In genomic region chr10:59064759-59065498, GRCh38 we compare ENCODE assay signal across 18 cellular contexts.
"Had no signal": no experiment of that assay in that cellular context is flagged by ENCODE, and none has a peak within 500 bp of the region (broad histone marks: within the 10 kb centered on the region; RNA-seq: fewer than 3 reads in every experiment).

No MANE protein-coding gene starts in this region.

- H3K4me1 Mint-ChIP-seq: activated naive CD8-positive, alpha-beta T cell treated with anti-CD3 and anti-CD28 coated beads, Interleukin-2, amount 50 U/mL, for 24 hours had no signal

- H3K27me3 ChIP-seq: cardiac muscle cell, esophagus muscularis mucosa, hepatocyte, sigmoid colon, spleen, stomach, thyroid gland, uterus had no signal

- H3K36me3 Mint-ChIP-seq: natural killer cell treated with Interleukin-12 subunit alpha and Interleukin-12 subunit beta and Interleukin-15 and Interleukin-18, amount 100 ng/mL, for 72 hours had no signal

- H3K4me3 Mint-ChIP-seq: activated naive CD8-positive, alpha-beta T cell treated with anti-CD3 and anti-CD28 coated beads, Interleukin-2, amount 50 U/mL, for 24 hours; natural killer cell treated with Interleukin-12 subunit alpha and Interleukin-12 subunit beta and Interleukin-15 and Interleukin-18, amount 100 ng/mL, for 72 hours; T-helper 2 cell treated with Interferon-gamma antibody and Interleukin-4, amounts not matched to agents 5 μg/mL and 100 μg/mL, for 36 hours had no signal

- H3K27ac Mint-ChIP-seq: activated naive CD8-positive, alpha-beta T cell treated with anti-CD3 and anti-CD28 coated beads, Interleukin-2, amount 50 U/mL, for 24 hours; natural killer cell treated with Interleukin-12 subunit alpha and Interleukin-12 subunit beta and Interleukin-15 and Interleukin-18, amount 100 ng/mL, for 72 hours; T-helper 2 cell treated with Interferon-gamma antibody and Interleukin-4, amounts not matched to agents 5 μg/mL and 100 μg/mL, for 36 hours had no signal

- DNase-seq: activated CD4-positive, alpha-beta T cell treated with anti-CD3 and anti-CD28 coated beads, Interleukin-2, amount 50 U/mL, for 1 hour; activated CD8-positive, alpha-beta memory T cell treated with anti-CD3 and anti-CD28 coated beads for 24 hours; activated naive CD4-positive, alpha-beta T cell treated with Interleukin-2 at 50 U/mL for 16 hours; activated naive CD8-positive, alpha-beta T cell treated with anti-CD3 and anti-CD28 coated beads, Interleukin-2, amount 50 U/mL, for 24 hours; activated T-cell treated with anti-CD3 and anti-CD28 coated beads for 4 hours; kidney; psoas muscle; sigmoid colon; spleen; stimulated activated CD4-positive, alpha-beta T cell treated with anti-CD3 and anti-CD28 coated beads, Interleukin-1b, Interleukin-23, amount 100 ng/mL, for 48 hours; stomach; thyroid gland; uterus had no signal

- H3K4me2 ChIP-seq: hepatocyte had no signal

- H3K9me3 Mint-ChIP-seq: activated naive CD8-positive, alpha-beta T cell treated with anti-CD3 and anti-CD28 coated beads, Interleukin-2, amount 50 U/mL, for 24 hours; T-helper 2 cell treated with Interferon-gamma antibody and Interleukin-4, amounts not matched to agents 5 μg/mL and 100 μg/mL, for 36 hours had no signal

- H3K27me3 Mint-ChIP-seq: natural killer cell treated with Interleukin-12 subunit alpha and Interleukin-12 subunit beta and Interleukin-15 and Interleukin-18, amount 100 ng/mL, for 72 hours had no signal

- H3K27ac ChIP-seq: cardiac muscle cell, esophagus muscularis mucosa, hepatocyte, psoas muscle, sigmoid colon, spleen, stomach, thyroid gland, uterus had no signal

- H3K4me1 ChIP-seq: esophagus muscularis mucosa, psoas muscle, sigmoid colon, spleen, stomach, thyroid gland, uterus had no signal

- H3K9me3 ChIP-seq: esophagus muscularis mucosa, psoas muscle, sigmoid colon, spleen, stomach, thyroid gland, uterus had no signal

- H3K79me2 ChIP-seq: hepatocyte had no signal

- ATAC-seq: activated naive CD8-positive, alpha-beta T cell treated with anti-CD3 and anti-CD28 coated beads, Interleukin-2, amount 50 U/mL, for 24 hours; natural killer cell treated with Interleukin-12 subunit alpha and Interleukin-12 subunit beta and Interleukin-15 and Interleukin-18, amount 100 ng/mL, for 72 hours; psoas muscle had no signal

- H2AFZ ChIP-seq: hepatocyte had no signal

- H3K36me3 ChIP-seq: cardiac muscle cell, esophagus muscularis mucosa, sigmoid colon, spleen, stomach, thyroid gland, uterus had no signal

- H3K4me3 ChIP-seq: cardiac muscle cell, esophagus muscularis mucosa, hepatocyte, psoas muscle, sigmoid colon, spleen, stomach, thyroid gland, uterus had no signal
